Comparison of ENCODE assay signal across 27 cellular contexts in the genomic region with DNA sequence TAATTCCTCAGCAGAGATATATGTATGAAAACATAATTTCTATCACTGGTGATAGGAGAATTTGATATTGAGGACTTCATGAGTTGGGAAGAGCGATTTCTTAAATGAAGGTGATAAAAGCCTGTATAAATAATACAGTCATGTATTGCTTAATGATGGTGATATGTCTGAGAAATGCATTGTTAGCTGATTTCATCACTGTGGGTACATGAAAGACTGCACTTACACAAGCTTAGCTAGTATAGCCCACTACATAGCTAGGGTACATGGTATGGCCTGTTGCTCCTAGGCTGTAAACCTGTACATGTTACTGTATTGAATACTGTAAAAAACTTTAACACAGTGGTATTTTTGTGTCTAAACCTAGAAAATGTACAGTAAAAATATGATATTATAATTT.
"Had no signal": no experiment of that assay in that cellular context is flagged by ENCODE, and none has a peak within 500 bp of the region (broad histone marks: within the 10 kb centered on the region; RNA-seq: fewer than 3 reads in every experiment).

No MANE protein-coding gene starts in this region.

- ATAC-seq: activated naive CD8-positive, alpha-beta T cell treated with anti-CD3 and anti-CD28 coated beads, Interleukin-2, amount 50 U/mL, for 24 hours; activated T-helper 17 cell treated with anti-CD3 and anti-CD28 coated beads, Interleukin-2, amount 50 U/mL, for 72 hours; heart left ventricle; left lung; lower lobe of right lung; mucosa of descending colon; right lobe of liver; stimulated activated naive CD8-positive, alpha-beta T cell treated with anti-CD3 and anti-CD28 coated beads, Interleukin-15, Interleukin-2, amounts not matched to agents 100 U/mL and 50 U/mL, for 24 hours had no signal

- H3K4me3 ChIP-seq: colonic mucosa, heart left ventricle, left lung, lower lobe of right lung, mucosa of descending colon, right lobe of liver, skin epidermis, testis, transverse colon had no signal

- H3K27ac Mint-ChIP-seq: activated naive CD4-positive, alpha-beta T cell treated with anti-CD3 and anti-CD28 coated beads, Interleukin-2, amount 50 U/mL, for 24 hours; activated naive CD8-positive, alpha-beta T cell treated with anti-CD3 and anti-CD28 coated beads, Interleukin-2, amount 50 U/mL, for 24 hours; activated T-cell treated with anti-CD3 and anti-CD28 coated beads, Interleukin-2, amount 50 U/mL, for 24 hours; activated T-helper 17 cell treated with anti-CD3 and anti-CD28 coated beads, Interleukin-2, amount 50 U/mL, for 72 hours; nephron had no signal

- H3K27me3 ChIP-seq: colonic mucosa, heart left ventricle, left lung, right lobe of liver, testis, transverse colon had no signal

- FAIRE-seq: endometrium had no signal

- H3K36me3 ChIP-seq: colonic mucosa, heart left ventricle, left lung, lower lobe of right lung, right lobe of liver, transverse colon had no signal

- H3K27me3 Mint-ChIP-seq: activated naive CD4-positive, alpha-beta T cell treated with anti-CD3 and anti-CD28 coated beads, Interleukin-2, amount 50 U/mL, for 24 hours; activated naive CD8-positive, alpha-beta T cell treated with anti-CD3 and anti-CD28 coated beads, Interleukin-2, amount 50 U/mL, for 24 hours; activated T-cell treated with anti-CD3 and anti-CD28 coated beads, Interleukin-2, amount 50 U/mL, for 24 hours; activated T-helper 17 cell treated with anti-CD3 and anti-CD28 coated beads, Interleukin-2, amount 50 U/mL, for 72 hours had no signal

- H3K4me1 ChIP-seq: colonic mucosa, heart left ventricle, left lung, lower lobe of right lung, right lobe of liver, testis, transverse colon had no signal

- H3K27ac ChIP-seq: colonic mucosa, heart left ventricle, left lung, lower lobe of right lung, right lobe of liver, skin epidermis, testis, transverse colon, VCaP had no signal

- H3K36me3 Mint-ChIP-seq: activated naive CD4-positive, alpha-beta T cell treated with anti-CD3 and anti-CD28 coated beads, Interleukin-2, amount 50 U/mL, for 24 hours had no signal

- H3K4me3 Mint-ChIP-seq: activated naive CD4-positive, alpha-beta T cell treated with anti-CD3 and anti-CD28 coated beads, Interleukin-2, amount 50 U/mL, for 24 hours; activated naive CD8-positive, alpha-beta T cell treated with anti-CD3 and anti-CD28 coated beads, Interleukin-2, amount 50 U/mL, for 24 hours; activated T-cell treated with anti-CD3 and anti-CD28 coated beads, Interleukin-2, amount 50 U/mL, for 24 hours; activated T-helper 17 cell treated with anti-CD3 and anti-CD28 coated beads, Interleukin-2, amount 50 U/mL, for 72 hours; nephron had no signal

- H3K9me3 Mint-ChIP-seq: activated naive CD8-positive, alpha-beta T cell treated with anti-CD3 and anti-CD28 coated beads, Interleukin-2, amount 50 U/mL, for 24 hours; activated T-cell treated with anti-CD3 and anti-CD28 coated beads, Interleukin-2, amount 50 U/mL, for 24 hours; nephron had no signal

- DNase-seq: activated CD4-positive, alpha-beta T cell treated with anti-CD3 and anti-CD28 coated beads for 4 hours; activated CD4-positive, alpha-beta T cell treated with anti-CD3 and anti-CD28 coated beads, Interleukin-2, amount 50 U/mL, for 4 hours; activated CD8-positive, alpha-beta memory T cell treated with anti-CD3 and anti-CD28 coated beads, Interleukin-2, amount 50 U/mL, for 4 hours; activated gamma-delta T cell treated with Interleukin-2 at 50 U/mL for 16 hours; activated naive CD8-positive, alpha-beta T cell treated with anti-CD3 and anti-CD28 coated beads, Interleukin-2, amount 50 U/mL, for 24 hours; activated T-cell treated with anti-CD3 and anti-CD28 coated beads, Interleukin-2, amount 50 U/mL, for 24 hours; colonic mucosa; effector CD8-positive, alpha-beta T cell; heart left ventricle; kidney glomerular epithelial cell; left lung; lower lobe of right lung; mesendoderm; mucosa of descending colon; posterior cingulate gyrus; right lobe of liver; stimulated activated CD4-positive, alpha-beta T cell treated with anti-CD3 and anti-CD28 coated beads, Interleukin-12 subunit alpha, Interleukin-12 subunit beta, amount 100 ng/mL, for 4 hours; stimulated activated CD4-positive, alpha-beta T cell treated with anti-CD3 and anti-CD28 coated beads, Interleukin-4, amount 100 ng/mL, for 1 hour; stimulated activated naive CD8-positive, alpha-beta T cell treated with anti-CD3 and anti-CD28 coated beads, Interleukin-15, Interleukin-2, amounts not matched to agents 100 U/mL and 50 U/mL, for 24 hours; testis; transverse colon had no signal

- H3K4me1 Mint-ChIP-seq: activated naive CD4-positive, alpha-beta T cell treated with anti-CD3 and anti-CD28 coated beads, Interleukin-2, amount 50 U/mL, for 24 hours; activated naive CD8-positive, alpha-beta T cell treated with anti-CD3 and anti-CD28 coated beads, Interleukin-2, amount 50 U/mL, for 24 hours; activated T-helper 17 cell treated with anti-CD3 and anti-CD28 coated beads, Interleukin-2, amount 50 U/mL, for 72 hours had no signal

- H3K9me3 ChIP-seq: colonic mucosa, heart left ventricle, left lung, lower lobe of right lung, mucosa of descending colon, right lobe of liver, testis, transverse colon had no signal
